Comparison of ENCODE assay signal across 8 cellular contexts in the genomic region with DNA sequence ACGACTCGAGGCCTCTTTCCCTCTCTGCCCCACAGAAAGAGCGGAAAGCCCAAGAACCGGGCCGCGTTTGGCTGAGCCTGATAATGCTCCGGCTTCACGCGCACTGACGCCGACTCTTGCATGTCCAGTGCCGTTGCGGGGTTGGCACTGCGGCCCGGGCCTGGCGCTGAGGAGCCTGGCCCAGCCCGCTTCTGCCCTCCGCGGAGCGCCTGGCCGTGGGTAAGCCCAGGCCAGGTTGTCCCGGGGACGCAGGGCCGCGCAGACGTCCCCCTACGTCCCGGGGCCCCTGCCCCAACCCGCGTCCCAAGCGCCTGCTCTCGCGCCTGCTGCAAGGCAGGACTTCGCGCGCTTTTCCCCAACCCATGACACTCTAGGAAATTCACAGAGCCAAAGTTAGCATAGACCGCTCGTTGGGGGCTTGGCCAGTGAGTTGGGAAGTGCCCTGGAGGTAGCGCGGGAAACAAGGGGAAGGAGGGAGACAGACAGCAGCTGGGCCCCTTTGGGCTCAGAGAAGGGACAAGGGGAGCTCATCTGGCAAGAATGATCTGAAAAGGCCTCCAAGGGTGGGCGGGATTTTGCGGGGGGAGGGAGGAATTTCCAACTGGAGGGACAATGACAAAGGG. TPM values are rescaled to one million over a fixed set of nuclear protein-coding genes. Genes with fewer than 3 reads are reported as not detected.
DNase-seq lines count a peak whose midpoint lies in the region; ATAC-seq and TF ChIP-seq lines count a peak whose summit lies in the region.

No MANE protein-coding gene starts in this region.

- TF ChIP-seq CTCF in mammary epithelial cell (conservative IDR thresholded peaks at IDR 0.05 in 1 of 2, IDR thresholded peaks at IDR 0.05 in 1 of 2; ENCODE audit: extremely low read depth in 1 of 2, insufficient read depth in 1 of 2, low read depth in 1 of 2, low read length in 2 of 2) (no peak), lower lobe of right lung (IDR thresholded peaks at IDR 0.05) (no peak)

- H3K27me3 ChIP-seq in mammary epithelial cell (ENCODE audit: insufficient read depth, low read length), result no peaks in the 10 kb centered on the region
- no peaks in the 10 kb centered on the region for H3K27me3 ChIP-seq in lower lobe of right lung (ENCODE audit: low read depth)

- in situ Hi-C loops in mammary epithelial cell (cut with MboI; ENCODE audit: low sequenced_read_pairs in 2 of 2), result no loop called here

- H3K79me2 ChIP-seq in mammary epithelial cell (ENCODE audit: insufficient read depth, low read length), result peaks cover 42% of the 10 kb centered on the region

- H3K36me3 ChIP-seq in mammary epithelial cell (ENCODE audit: insufficient read depth, low read length), result no peaks in the 10 kb centered on the region
- H3K36me3 ChIP-seq in lower lobe of right lung, result peaks cover 18% of the 10 kb centered on the region
- H3K36me3 ChIP-seq in urinary bladder (ENCODE audit: insufficient read depth), result no peaks in the 10 kb centered on the region

- dilution Hi-C loops in mammary epithelial cell (cut with HindIII; ENCODE audit: low sequenced_read_pairs), result no loop called here

- intact Hi-C loops in mammary epithelial cell (cut with micrococcal nuclease), result loop anchor here (10.0 kb wide), 1 partner anchor 412 kb away; no protein-coding TSS in a partner anchor
- intact Hi-C loops in lower lobe of right lung (cut with DNase I), result no loop called here

- ATAC-seq in HG02938 (IDR thresholded peaks at IDR 0.05; ENCODE audit: unreplicated experiment) (peak; percentile 39), lower lobe of right lung (peak; percentile 70), GM18867 (IDR thresholded peaks at IDR 0.05; ENCODE audit: unreplicated experiment) (no peak)

- DNase-seq in CD1c-positive myeloid dendritic cell (ENCODE audit: extremely low spot score) (peak; percentile 10), mammary epithelial cell (no peak), lower lobe of right lung (no peak), iPS-NIHi11 (ENCODE audit: low spot score) (no peak)
- no peak for DNase-seq in stimulated activated CD4-positive, alpha-beta T cell treated with anti-CD3 and anti-CD28 coated beads, Interleukin-12 subunit alpha, Interleukin-12 subunit beta, amount 100 ng/mL, for 4 hours

- 13% methylated on average over 20 of the region's 42 CpGs for WGBS in mammary epithelial cell (ENCODE audit: low coverage, missing lambda C conversion rate)
- WGBS in urinary bladder, result 9% methylated on average over 42 of the region's 42 CpGs

- H4K20me1 ChIP-seq in mammary epithelial cell (ENCODE audit: insufficient read depth, low read length), result no peaks in the 10 kb centered on the region

- peak overlapping the region; percentile 98 for H2AFZ ChIP-seq in mammary epithelial cell (ENCODE audit: low read depth, low read length)

- H3K4me1 ChIP-seq in mammary epithelial cell (ENCODE audit: insufficient read depth, low read length), result peaks cover 17% of the 10 kb centered on the region
- H3K4me1 ChIP-seq in lower lobe of right lung, result peaks cover 40% of the 10 kb centered on the region
- H3K4me1 ChIP-seq in urinary bladder (ENCODE audit: insufficient read depth), result no peaks in the 10 kb centered on the region

- CTCF ChIA-PET in mammary epithelial cell (lab: Charles Lee; ENCODE audit: low non-redundant PET), result no interaction called here

- BruUV-seq in mammary epithelial cell (replicated peaks; lab: Mats Ljungman, UMichigan), result no TSS peak

- peak overlapping the region; percentile 56 to 95 (median 57) for H3K4me3 ChIP-seq in mammary epithelial cell (replicated peaks in 1 of 3; ENCODE audit: insufficient read depth in 1 of 3, low read depth in 2 of 3, low read length in 3 of 3)
- peak overlapping the region; percentile 93 for H3K4me3 ChIP-seq in lower lobe of right lung
- peak overlapping the region; percentile 95 for H3K4me3 ChIP-seq in urinary bladder (ENCODE audit: low read depth, low read length)

- H3K9me3 ChIP-seq in mammary epithelial cell (replicated peaks; ENCODE audit: insufficient read depth, low read length) (no peaks in the 10 kb centered on the region), lower lobe of right lung (no peaks in the 10 kb centered on the region)

- H3K9ac ChIP-seq in mammary epithelial cell (ENCODE audit: insufficient read depth, low read length), result no peak overlapping the region

- no peak overlapping the region for H3K27ac ChIP-seq in mammary epithelial cell (ENCODE audit: insufficient read depth, low read depth, low read length)
- H3K27ac ChIP-seq in lower lobe of right lung, result peak overlapping the region; percentile 78
- no peak overlapping the region for H3K27ac ChIP-seq in urinary bladder (ENCODE audit: low read depth)

- peak overlapping the region; percentile 99 for H3K4me2 ChIP-seq in mammary epithelial cell (ENCODE audit: insufficient read depth, low read depth, low read length)

RNA-seq across cellular contexts. Expression of a gene that starts 0.6 kb away (rescaled TPM):
- 100 to 1,000 TPM; 121 to 140 TPM for total RNA-seq in mammary epithelial cell
- polyA plus RNA-seq in mammary epithelial cell, result 139 TPM
- 10.5 TPM for polyA minus RNA-seq in mammary epithelial cell
- total RNA-seq in lower lobe of right lung, result 224 TPM
- 79.6 TPM for total RNA-seq in urinary bladder
- 231 TPM for polyA plus RNA-seq in urinary bladder
